In the genomic region with DNA sequence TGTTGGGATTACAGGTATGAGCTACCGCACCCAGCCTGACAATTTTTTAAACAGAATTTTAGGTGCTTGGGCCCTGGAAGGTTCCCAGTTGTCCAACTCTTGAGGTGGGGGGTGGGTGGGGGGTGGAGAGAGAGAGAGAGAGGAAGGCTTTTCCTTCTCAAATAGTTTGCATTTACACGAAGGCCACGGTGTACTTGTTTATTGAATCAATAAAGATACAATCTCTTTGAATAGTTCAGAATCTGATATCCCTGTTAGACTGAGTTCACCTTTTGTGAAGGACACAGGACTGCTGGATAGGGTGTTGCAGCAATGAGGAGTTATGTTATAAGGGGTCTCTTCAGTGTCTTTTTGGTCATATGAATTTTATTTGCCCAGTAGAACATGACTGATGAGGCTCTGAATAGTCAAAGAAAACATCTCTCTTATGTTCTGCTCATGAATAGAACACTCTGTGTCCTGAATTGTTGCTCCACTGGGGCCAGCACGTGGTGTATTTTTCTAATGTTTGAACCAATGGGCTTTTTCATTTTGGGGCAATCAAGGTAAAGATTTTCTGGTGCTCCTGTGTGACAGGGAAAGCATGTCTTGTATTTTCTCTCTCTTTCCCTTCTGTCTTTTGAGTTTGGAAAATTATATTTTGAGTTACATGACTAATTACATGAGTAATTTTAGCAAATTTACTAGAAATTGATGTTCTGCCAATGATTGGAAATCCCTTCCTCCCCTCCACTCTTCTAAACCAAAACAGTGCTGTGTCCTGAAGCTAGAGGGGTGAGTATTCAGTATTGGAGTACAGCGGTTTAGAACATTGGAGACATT, we compare ENCODE assay signal across 16 cellular contexts.
DNase-seq lines count a peak whose midpoint lies in the region; ATAC-seq and TF ChIP-seq lines count a peak whose summit lies in the region.
"Had no signal": no experiment of that assay in that cellular context is flagged by ENCODE, and none has a peak within 500 bp of the region (broad histone marks: within the 10 kb centered on the region; RNA-seq: fewer than 3 reads in every experiment).

No MANE protein-coding gene starts in this region.

- H3K27ac Mint-ChIP-seq in CD4-positive, CD25-positive, alpha-beta regulatory T cell: peak overlapping the region; percentile 77 to 93 (median 85)
- peak overlapping the region; percentile 6 for H3K27ac Mint-ChIP-seq in neural progenitor cell

- no peaks in the 10 kb centered on the region for H3K27me3 ChIP-seq in CD4-positive, CD25-positive, alpha-beta regulatory T cell (ENCODE audit: control insufficient read depth, insufficient read depth, low read length)
- no peaks in the 10 kb centered on the region for H3K27me3 ChIP-seq in OCI-LY3 (ENCODE audit: low read depth, low read length)
- no peaks in the 10 kb centered on the region for H3K27me3 ChIP-seq in dorsolateral prefrontal cortex
- no peaks in the 10 kb centered on the region for H3K27me3 ChIP-seq in neural progenitor cell
- no peaks in the 10 kb centered on the region for H3K27me3 ChIP-seq in upper lobe of right lung
- H3K27me3 ChIP-seq in uterus: no peaks in the 10 kb centered on the region
- H3K27me3 ChIP-seq: cardiac muscle cell had no signal

- no peaks in the 10 kb centered on the region for H3K9me3 Mint-ChIP-seq in CD4-positive, CD25-positive, alpha-beta regulatory T cell
- H3K9me3 Mint-ChIP-seq in neural progenitor cell: no peaks in the 10 kb centered on the region

- H3F3A ChIP-seq in neural progenitor cell (ENCODE audit: low read depth): no peaks in the 10 kb centered on the region

- peaks cover 31% of the 10 kb centered on the region for H3K4me1 ChIP-seq in CD4-positive, CD25-positive, alpha-beta regulatory T cell (ENCODE audit: control insufficient read depth, insufficient read depth, low read length, poor library complexity, severe bottlenecking)
- H3K4me1 ChIP-seq in OCI-LY3 (ENCODE audit: low read length) (peaks cover 69% of the 10 kb centered on the region), neural progenitor cell (peaks cover 6% of the 10 kb centered on the region), upper lobe of right lung (peaks cover 22% of the 10 kb centered on the region), uterus (no peaks in the 10 kb centered on the region)
- H3K4me1 ChIP-seq: HAP-1 had no signal

- H3K36me3 Mint-ChIP-seq in CD4-positive, CD25-positive, alpha-beta regulatory T cell: peaks cover 9% of the 10 kb centered on the region
- peaks cover 2% of the 10 kb centered on the region for H3K36me3 Mint-ChIP-seq in neural progenitor cell

- no peaks in the 10 kb centered on the region for H3K27me3 Mint-ChIP-seq in CD4-positive, CD25-positive, alpha-beta regulatory T cell
- peaks cover 4% of the 10 kb centered on the region for H3K27me3 Mint-ChIP-seq in neural progenitor cell (ENCODE audit: insufficient read depth, low read depth)

- no peak for TF ChIP-seq CTCF in OCI-LY3 (IDR thresholded peaks at IDR 0.05; ENCODE audit: low read depth, low read length)
- TF ChIP-seq CTCF in dorsolateral prefrontal cortex (IDR thresholded peaks at IDR 0.05 in 54 of 56, conservative IDR thresholded peaks at IDR 0.05 in 2 of 56; ENCODE audit: low read depth in 1 of 56, partially characterized antibody in 56 of 56): peak in 2 of 56 donors; percentile 8 to 30
- TF ChIP-seq CTCF in neural progenitor cell (IDR thresholded peaks at IDR 0.05): no peak
- TF ChIP-seq CTCF in upper lobe of right lung (IDR thresholded peaks at IDR 0.05): no peak
- TF ChIP-seq CTCF in uterus (IDR thresholded peaks at IDR 0.05): no peak

- H3K4me3 Mint-ChIP-seq in CD4-positive, CD25-positive, alpha-beta regulatory T cell: peak overlapping the region; percentile 2 to 69 (median 14)
- no peak overlapping the region for H3K4me3 Mint-ChIP-seq in neural progenitor cell

- no peak overlapping the region for H3K27ac ChIP-seq in CD4-positive, CD25-positive, alpha-beta regulatory T cell (ENCODE audit: insufficient read depth, low read length, poor library complexity, severe bottlenecking)
- H3K27ac ChIP-seq in OCI-LY3 (ENCODE audit: low read length) (0 out of 2 replicates have a peak overlapping the region, but pooled peaks have one; percentile 84), dorsolateral prefrontal cortex (peak overlapping the region in 58 of 59 donors; percentile 68 to 99 (median 93)), neural progenitor cell (no peak overlapping the region), upper lobe of right lung (no peak overlapping the region), uterus (no peak overlapping the region)
- H3K27ac ChIP-seq: cardiac muscle cell, RWPE1 had no signal

- no peak overlapping the region for H3K4me3 ChIP-seq in CD4-positive, CD25-positive, alpha-beta regulatory T cell (ENCODE audit: low read depth, low read length)
- H3K4me3 ChIP-seq in OCI-LY3 (ENCODE audit: low read length) (no peak overlapping the region), dorsolateral prefrontal cortex (peak overlapping the region in 21 of 59 donors; percentile 2 to 50 (median 23)), neural progenitor cell (no peak overlapping the region), upper lobe of right lung (no peak overlapping the region), uterus (no peak overlapping the region)
- H3K4me3 ChIP-seq: cardiac muscle cell, HAP-1 had no signal

- DNase-seq in CD4-positive, CD25-positive, alpha-beta regulatory T cell: no peak
- peak in 3 of 10 donors; percentile 47 to 76 (median 64) for DNase-seq in dorsolateral prefrontal cortex
- DNase-seq in neural progenitor cell (ENCODE audit: low spot score): no peak
- DNase-seq in upper lobe of right lung: no peak
- DNase-seq in ACHN: no peak
- no peak for DNase-seq in uterus
- no peak for DNase-seq in DMS79 (lab: John Stamatoyannopoulos, UW)
- DNase-seq: mesenchymal stem cell; NCI-H1092 treated with DMSO at 0.1 percent for 48 hours; NCI-H510A; stimulated activated CD4-positive, alpha-beta T cell treated with anti-CD3 and anti-CD28 coated beads, Interleukin-4, amount 100 ng/mL, for 1 hour; stimulated activated naive CD4-positive, alpha-beta T cell had no signal

- peak overlapping the region; percentile 81 for H3K4me2 ChIP-seq in OCI-LY3 (ENCODE audit: low read length)
- H3K4me2 ChIP-seq in neural progenitor cell: no peak overlapping the region

- peaks cover 12% of the 10 kb centered on the region for H3K36me3 ChIP-seq in CD4-positive, CD25-positive, alpha-beta regulatory T cell (ENCODE audit: control insufficient read depth, insufficient read depth, low read length)
- H3K36me3 ChIP-seq in OCI-LY3 (replicated peaks; ENCODE audit: low read depth, low read length) (peaks cover 23% of the 10 kb centered on the region), neural progenitor cell (no peaks in the 10 kb centered on the region), upper lobe of right lung (no peaks in the 10 kb centered on the region), uterus (no peaks in the 10 kb centered on the region)
- H3K36me3 ChIP-seq: cardiac muscle cell, HAP-1 had no signal

- H2AFZ ChIP-seq in OCI-LY3 (ENCODE audit: low read depth, low read length) (no peak overlapping the region), neural progenitor cell (replicated peaks) (no peak overlapping the region)

- intact Hi-C loops in dorsolateral prefrontal cortex (cut with DNase I) (loop anchor here (2.0 to 5.0 kb wide), 3 partner anchors 60 to 65 kb away; a partner anchor contains a TSS), upper lobe of right lung (cut with DNase I) (no loop called here), uterus (cut with DNase I; ENCODE audit: low total_unique reads) (no loop called here)

- peaks cover 23 to 82% (median 60%) of the 10 kb centered on the region in 4 donors for H3K4me1 Mint-ChIP-seq in CD4-positive, CD25-positive, alpha-beta regulatory T cell
- H3K4me1 Mint-ChIP-seq in neural progenitor cell: peaks cover 17% of the 10 kb centered on the region

- peaks cover 81% of the 10 kb centered on the region for H4K20me1 ChIP-seq in OCI-LY3 (ENCODE audit: insufficient read depth, low read length)
- peaks cover 9% of the 10 kb centered on the region for H4K20me1 ChIP-seq in neural progenitor cell (ENCODE audit: low read depth)

- H3K9me3 ChIP-seq in CD4-positive, CD25-positive, alpha-beta regulatory T cell (ENCODE audit: control insufficient read depth in 2 of 2, low read length in 2 of 2): no peaks in the 10 kb centered on the region
- H3K9me3 ChIP-seq in OCI-LY3 (ENCODE audit: insufficient read depth, low read length) (no peaks in the 10 kb centered on the region), neural progenitor cell (ENCODE audit: low read depth) (no peaks in the 10 kb centered on the region), upper lobe of right lung (no peaks in the 10 kb centered on the region), uterus (no peaks in the 10 kb centered on the region)
- H3K9me3 ChIP-seq: HAP-1 had no signal

- ATAC-seq in CD4-positive, CD25-positive, alpha-beta regulatory T cell (ENCODE audit: low read depth in 2 of 2): no peak
- no peak for ATAC-seq in upper lobe of right lung

- H3K79me2 ChIP-seq in OCI-LY3 (ENCODE audit: low read length) (peaks cover 91% of the 10 kb centered on the region), neural progenitor cell (ENCODE audit: low read depth) (no peaks in the 10 kb centered on the region)

- in situ Hi-C loops in ACHN (cut with HindIII; ENCODE audit: low pct_ligation_motif_present, low pct_unique_long_range_greater_than_20kb, low sequenced_read_pairs): no loop called here

- H3K9ac ChIP-seq in OCI-LY3 (ENCODE audit: low read length) (no peak overlapping the region), neural progenitor cell (no peak overlapping the region)

- no peak for TF ChIP-seq POLR2A in uterus (IDR thresholded peaks at IDR 0.05)

Comparison
In these comparisons a context has a peak if more than half of its experiments do, and no peak if none do; other contexts are left out.
1. H3K27ac ChIP-seq: peak in OCI-LY3 (single experiment) and dorsolateral prefrontal cortex (58 of 59); none in CD4-positive, CD25-positive, alpha-beta regulatory T cell (single experiment), neural progenitor cell (single experiment), upper lobe of right lung (single experiment) and uterus (0 of 2).
2. intact Hi-C loops: an anchor here in dorsolateral prefrontal cortex (2.0 to 5.0 kb wide); none called in upper lobe of right lung and uterus.